7 cellular contexts compared by ENCODE assay signal in genomic region chr2:234550056-234550455, GRCh38.
"Had no signal": no experiment of that assay in that cellular context is flagged by ENCODE, and none has a peak within 500 bp of the region (broad histone marks: within the 10 kb centered on the region; RNA-seq: fewer than 3 reads in every experiment).

No MANE protein-coding gene starts in this region.

- H3K9me3 ChIP-seq: gastroesophageal sphincter, heart right ventricle, mucosa of descending colon, pancreas, testis, upper lobe of left lung had no signal

- H3K27me3 ChIP-seq: pancreas, testis, upper lobe of left lung had no signal

- H3K4me3 ChIP-seq: coronary artery, gastroesophageal sphincter, heart right ventricle, mucosa of descending colon, pancreas, testis, upper lobe of left lung had no signal

- H3K36me3 ChIP-seq: gastroesophageal sphincter, heart right ventricle, pancreas, upper lobe of left lung had no signal

- H3K27ac ChIP-seq: coronary artery, gastroesophageal sphincter, heart right ventricle, pancreas, testis, upper lobe of left lung had no signal

- H3K4me1 ChIP-seq: pancreas, testis had no signal
